Comparison of ENCODE assay signal across 18 cellular contexts in the genomic region with DNA sequence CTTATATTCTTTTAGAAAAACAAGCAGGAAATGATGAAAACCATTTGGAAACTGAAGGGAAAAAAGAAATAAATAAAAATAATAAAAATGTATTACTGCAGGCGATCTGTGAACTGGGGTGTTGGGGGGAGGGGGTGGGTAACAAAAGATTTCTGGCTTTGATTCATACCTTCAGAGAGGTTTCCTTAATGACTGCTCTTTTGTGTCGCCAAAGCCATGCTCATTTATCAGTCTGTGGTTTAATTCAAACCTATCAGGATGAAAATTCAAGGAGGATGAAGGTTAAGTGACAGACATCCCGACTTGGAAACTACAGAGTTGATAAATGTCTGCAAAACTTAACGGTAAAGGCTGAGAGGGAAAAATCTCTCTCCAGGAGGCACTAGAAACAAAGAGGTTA.
DNase-seq lines count a peak whose midpoint lies in the region; ATAC-seq and TF ChIP-seq lines count a peak whose summit lies in the region.
"Had no signal": no experiment of that assay in that cellular context is flagged by ENCODE, and none has a peak within 500 bp of the region (broad histone marks: within the 10 kb centered on the region; RNA-seq: fewer than 3 reads in every experiment).

No MANE protein-coding gene starts in this region.

- TF ChIP-seq EP300 in SK-N-SH (IDR thresholded peaks at IDR 0.05; ENCODE audit: borderline replicate concordance in 1 of 2, low read depth in 1 of 2, low read length in 1 of 2), result no peak

- no peak overlapping the region for H3K4me2 ChIP-seq in SK-N-SH
- peak overlapping the region; percentile 21 for H3K4me2 ChIP-seq in smooth muscle cell
- H3K4me2 ChIP-seq: A549, PC-9 had no signal

- CTCF ChIA-PET in SK-N-SH (lab: Yijun Ruan, JAX), result no interaction called here

- POLR2A ChIA-PET in SK-N-SH (lab: Yijun Ruan, JAX), result no interaction called here

- H4K20me1 ChIP-seq in SK-N-SH (ENCODE audit: insufficient read depth) (no peaks in the 10 kb centered on the region), smooth muscle cell (ENCODE audit: low read depth) (no peaks in the 10 kb centered on the region)

- H3K27me3 ChIP-seq in SK-N-SH (ENCODE audit: insufficient read depth) (no peaks in the 10 kb centered on the region), iPS-20b (ENCODE audit: insufficient read depth, low read length) (no peaks in the 10 kb centered on the region), smooth muscle cell (ENCODE audit: low read depth) (no peaks in the 10 kb centered on the region)

- H3K9ac ChIP-seq in SK-N-SH (no peak overlapping the region), iPS-20b (ENCODE audit: low read depth, low read length) (peak overlapping the region; percentile 4; the same call in 1 of the 2 replicates), smooth muscle cell (ENCODE audit: low read depth) (no peak overlapping the region)

- H3K4me3 ChIP-seq in SK-N-SH (ENCODE audit: low read depth in 2 of 2, low read length in 1 of 2), result no peak overlapping the region
- no peak overlapping the region for H3K4me3 ChIP-seq in iPS-20b (ENCODE audit: low read length)
- no peak overlapping the region for H3K4me3 ChIP-seq in smooth muscle cell
- H3K4me3 ChIP-seq: A549, PC-9, SK-N-MC had no signal

- H2AFZ ChIP-seq in SK-N-SH (ENCODE audit: low read depth) (peak overlapping the region; percentile 14; the same call in 1 of the 2 replicates), smooth muscle cell (ENCODE audit: low read depth) (no peak overlapping the region)
- H2AFZ ChIP-seq: PC-9 had no signal

- H3K79me2 ChIP-seq in SK-N-SH (ENCODE audit: insufficient read depth), result no peaks in the 10 kb centered on the region
- H3K79me2 ChIP-seq in smooth muscle cell (ENCODE audit: low read depth), result no peaks in the 10 kb centered on the region

- WGBS in SK-N-SH (ENCODE audit: low lambda C conversion rate), result 60% methylated on average over 4 of the region's 4 CpGs
- 53% methylated on average over 4 of the region's 4 CpGs for WGBS in smooth muscle cell (ENCODE audit: low lambda C conversion rate)

- TF ChIP-seq CTCF in SK-N-SH (IDR thresholded peaks at IDR 0.05), result no peak
- TF ChIP-seq CTCF in smooth muscle cell (IDR thresholded peaks at IDR 0.05; ENCODE audit: borderline replicate concordance, insufficient read depth, poor library complexity, severe bottlenecking), result no peak

- H3K36me3 ChIP-seq in SK-N-SH (replicated peaks in 1 of 2; ENCODE audit: control insufficient read depth in 1 of 2, insufficient read depth in 2 of 2, low read length in 1 of 2), result no peaks in the 10 kb centered on the region
- H3K36me3 ChIP-seq in iPS-20b (ENCODE audit: insufficient read depth, low read depth, low read length), result no peaks in the 10 kb centered on the region
- no peaks in the 10 kb centered on the region for H3K36me3 ChIP-seq in smooth muscle cell (ENCODE audit: low read depth)

- H3K4me1 ChIP-seq in SK-N-SH (ENCODE audit: control insufficient read depth in 1 of 2, insufficient read depth in 2 of 2, low read depth in 1 of 2, low read length in 1 of 2), result peaks cover 3 to 8% of the 10 kb centered on the region in 2 experiments; a peak in 2 of 4 replicates
- peaks cover 27% of the 10 kb centered on the region; the same call in 1 of the 2 replicates for H3K4me1 ChIP-seq in iPS-20b (ENCODE audit: insufficient read depth, low read length)
- peaks cover 43% of the 10 kb centered on the region for H3K4me1 ChIP-seq in smooth muscle cell (ENCODE audit: low read depth)
- H3K4me1 ChIP-seq: A549 had no signal

- no peak for TF ChIP-seq RAD21 in SK-N-SH (IDR thresholded peaks at IDR 0.05; ENCODE audit: low read length)

- H3K9me3 ChIP-seq in SK-N-SH (no peaks in the 10 kb centered on the region), iPS-20b (ENCODE audit: insufficient read depth, low read depth, low read length) (no peaks in the 10 kb centered on the region), smooth muscle cell (replicated peaks; ENCODE audit: low read depth) (no peaks in the 10 kb centered on the region)
- H3K9me3 ChIP-seq: A549 had no signal

- no peaks in the 10 kb centered on the region for H3K9me2 ChIP-seq in SK-N-SH

- H3F3A ChIP-seq in SK-N-SH (replicated peaks; ENCODE audit: insufficient read depth), result no peaks in the 10 kb centered on the region
- H3F3A ChIP-seq in smooth muscle cell (ENCODE audit: low read depth), result no peaks in the 10 kb centered on the region

- no peak overlapping the region for H3K27ac ChIP-seq in SK-N-SH (ENCODE audit: low read depth in 2 of 2, low read length in 1 of 2)
- H3K27ac ChIP-seq in iPS-20b (ENCODE audit: low read length), result no peak overlapping the region
- no peak overlapping the region for H3K27ac ChIP-seq in smooth muscle cell (ENCODE audit: low read depth)
- H3K27ac ChIP-seq: A549, PC-9, SK-N-MC had no signal

- DNase-seq in SK-N-SH (no peak), NCI-H82 (lab: John Stamatoyannopoulos, UW) (peak; percentile 62), smooth muscle cell (lab: John Stamatoyannopoulos, UW; ENCODE audit: unreplicated experiment) (no peak), SIG-M5 (lab: John Stamatoyannopoulos, UW) (no peak), NCI-H2029 treated with DMSO at 0.1 percent for 48 hours (lab: John Stamatoyannopoulos, UW) (no peak)
- DNase-seq: C1 segment of cervical spinal cord, DMS 273 treated with DMSO at 0.1 percent for 48 hours, GF-D8, H7, KBM-7, NCI-H1436 treated with DMSO at 0.1 percent for 48 hours, NCI-H774, PC-9 had no signal

- ATAC-seq in SK-N-SH treated with all-trans-retinoic acid at 6 μM for 48 hours (no peak), HG02571 (IDR thresholded peaks at IDR 0.05; ENCODE audit: unreplicated experiment) (no peak)
- ATAC-seq: A549 had no signal

TF ChIP-seq in SK-N-SH, 30 proteins besides CTCF, POLR2A, EP300 and RAD21 (continues in another document):
- TF ChIP-seq FOSL2 (IDR thresholded peaks at IDR 0.05; ENCODE audit: borderline replicate concordance, low read depth), result no peak
- no peak for TF ChIP-seq YY1 (IDR thresholded peaks at IDR 0.05; ENCODE audit: low read depth)
- TF ChIP-seq FOXM1 (IDR thresholded peaks at IDR 0.05; ENCODE audit: low read depth), result no peak
- TF ChIP-seq, protein P1, sequence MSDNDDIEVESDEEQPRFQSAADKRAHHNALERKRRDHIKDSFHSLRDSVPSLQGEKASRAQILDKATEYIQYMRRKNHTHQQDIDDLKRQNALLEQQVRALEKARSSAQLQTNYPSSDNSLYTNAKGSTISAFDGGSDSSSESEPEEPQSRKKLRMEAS (IDR thresholded peaks at IDR 0.05; ENCODE audit: low read depth), result no peak
- TF ChIP-seq, protein P2, sequence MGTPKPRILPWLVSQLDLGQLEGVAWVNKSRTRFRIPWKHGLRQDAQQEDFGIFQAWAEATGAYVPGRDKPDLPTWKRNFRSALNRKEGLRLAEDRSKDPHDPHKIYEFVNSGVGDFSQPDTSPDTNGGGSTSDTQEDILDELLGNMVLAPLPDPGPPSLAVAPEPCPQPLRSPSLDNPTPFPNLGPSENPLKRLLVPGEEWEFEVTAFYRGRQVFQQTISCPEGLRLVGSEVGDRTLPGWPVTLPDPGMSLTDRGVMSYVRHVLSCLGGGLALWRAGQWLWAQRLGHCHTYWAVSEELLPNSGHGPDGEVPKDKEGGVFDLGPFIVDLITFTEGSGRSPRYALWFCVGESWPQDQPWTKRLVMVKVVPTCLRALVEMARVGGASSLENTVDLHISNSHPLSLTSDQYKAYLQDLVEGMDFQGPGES (IDR thresholded peaks at IDR 0.05; ENCODE audit: low read depth, low read length), result no peak
- no peak for TF ChIP-seq TEAD4 (IDR thresholded peaks at IDR 0.05; ENCODE audit: borderline replicate concordance, insufficient read depth)
- TF ChIP-seq SIN3A (IDR thresholded peaks at IDR 0.05; ENCODE audit: borderline replicate concordance, low read depth, low read length), result no peak
- no peak for TF ChIP-seq NFIC (IDR thresholded peaks at IDR 0.05; ENCODE audit: borderline replicate concordance)
- TF ChIP-seq TCF12 (IDR thresholded peaks at IDR 0.05), result no peak
- TF ChIP-seq NRF1 (IDR thresholded peaks at IDR 0.05; ENCODE audit: low read depth, low read length), result no peak
- no peak for TF ChIP-seq EZH2phosphoT487 (IDR thresholded peaks at IDR 0.05; ENCODE audit: borderline replicate concordance, low read depth)
- TF ChIP-seq MEF2A (IDR thresholded peaks at IDR 0.05; ENCODE audit: borderline replicate concordance, low read depth), result no peak

TF ChIP-seq in SK-N-SH treated with all-trans-retinoic acid at 6 μM for 48 hours, 23 proteins besides CTCF, POLR2A, EP300 and RAD21:
- TF ChIP-seq ZFP30 (CRISPR knock-in tag; IDR thresholded peaks at IDR 0.05), result no peak
- TF ChIP-seq, protein P3, sequence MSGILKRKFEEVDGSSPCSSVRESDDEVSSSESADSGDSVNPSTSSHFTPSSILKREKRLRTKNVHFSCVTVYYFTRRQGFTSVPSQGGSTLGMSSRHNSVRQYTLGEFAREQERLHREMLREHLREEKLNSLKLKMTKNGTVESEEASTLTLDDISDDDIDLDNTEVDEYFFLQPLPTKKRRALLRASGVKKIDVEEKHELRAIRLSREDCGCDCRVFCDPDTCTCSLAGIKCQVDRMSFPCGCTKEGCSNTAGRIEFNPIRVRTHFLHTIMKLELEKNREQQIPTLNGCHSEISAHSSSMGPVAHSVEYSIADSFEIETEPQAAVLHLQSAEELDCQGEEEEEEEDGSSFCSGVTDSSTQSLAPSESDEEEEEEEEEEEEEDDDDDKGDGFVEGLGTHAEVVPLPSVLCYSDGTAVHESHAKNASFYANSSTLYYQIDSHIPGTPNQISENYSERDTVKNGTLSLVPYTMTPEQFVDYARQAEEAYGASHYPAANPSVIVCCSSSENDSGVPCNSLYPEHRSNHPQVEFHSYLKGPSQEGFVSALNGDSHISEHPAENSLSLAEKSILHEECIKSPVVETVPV (CRISPR knock-in tag; IDR thresholded peaks at IDR 0.05), result no peak
- TF ChIP-seq, protein P4, sequence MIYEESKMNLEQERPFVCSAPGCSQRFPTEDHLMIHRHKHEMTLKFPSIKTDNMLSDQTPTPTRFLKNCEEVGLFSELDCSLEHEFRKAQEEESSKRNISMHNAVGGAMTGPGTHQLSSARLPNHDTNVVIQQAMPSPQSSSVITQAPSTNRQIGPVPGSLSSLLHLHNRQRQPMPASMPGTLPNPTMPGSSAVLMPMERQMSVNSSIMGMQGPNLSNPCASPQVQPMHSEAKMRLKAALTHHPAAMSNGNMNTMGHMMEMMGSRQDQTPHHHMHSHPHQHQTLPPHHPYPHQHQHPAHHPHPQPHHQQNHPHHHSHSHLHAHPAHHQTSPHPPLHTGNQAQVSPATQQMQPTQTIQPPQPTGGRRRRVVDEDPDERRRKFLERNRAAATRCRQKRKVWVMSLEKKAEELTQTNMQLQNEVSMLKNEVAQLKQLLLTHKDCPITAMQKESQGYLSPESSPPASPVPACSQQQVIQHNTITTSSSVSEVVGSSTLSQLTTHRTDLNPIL (CRISPR knock-in tag; IDR thresholded peaks at IDR 0.05; ENCODE audit: low read depth), result no peak
- no peak for TF ChIP-seq ARNTL (CRISPR knock-in tag; IDR thresholded peaks at IDR 0.05; ENCODE audit: borderline replicate concordance, low read depth)
- TF ChIP-seq ZFP3 (CRISPR knock-in tag; IDR thresholded peaks at IDR 0.05), result no peak
